Comparison of ENCODE assay signal across 8 cellular contexts in genomic region chr13:51764184-51765141, GRCh38. TPM values are rescaled to one million over a fixed set of nuclear protein-coding genes. Genes with fewer than 3 reads are reported as not detected.
DNase-seq lines count a peak whose midpoint lies in the region; ATAC-seq, FAIRE-seq and TF ChIP-seq lines count a peak whose summit lies in the region.

No MANE protein-coding gene starts in this region.

- H3K4ac ChIP-seq in mesendoderm (ENCODE audit: low read depth, low read length): no peak overlapping the region

- H3K36me3 Mint-ChIP-seq in Calu3 (ENCODE audit: insufficient read depth, unreplicated experiment) (no peaks in the 10 kb centered on the region), IgD-negative memory B cell (peaks cover 8% of the 10 kb centered on the region), nephron (ENCODE audit: low read depth) (peaks cover 38% of the 10 kb centered on the region)
- H3K36me3 Mint-ChIP-seq in activated CD4-positive, alpha-beta memory T cell treated with anti-CD3 and anti-CD28 coated beads for 36 hours: peaks cover 8% of the 10 kb centered on the region

- peak overlapping the region; percentile 29 for H3K4me3 Mint-ChIP-seq in Calu3 (ENCODE audit: low read depth, unreplicated experiment)
- H3K4me3 Mint-ChIP-seq in IgD-negative memory B cell: peak overlapping the region in 3 of 4 donors; percentile 45 to 80 (median 54)
- H3K4me3 Mint-ChIP-seq in activated CD4-positive, alpha-beta memory T cell treated with anti-CD3 and anti-CD28 coated beads for 36 hours: peak overlapping the region; percentile 77
- H3K4me3 Mint-ChIP-seq in nephron: no peak overlapping the region

- H3K18ac ChIP-seq in mesendoderm (ENCODE audit: low read length): no peak overlapping the region

- H3K9me3 ChIP-seq in endothelial cell of umbilical vein (replicated peaks; ENCODE audit: control insufficient read depth, insufficient read depth, low read length): no peaks in the 10 kb centered on the region
- H3K9me3 ChIP-seq in stomach: no peaks in the 10 kb centered on the region

- peaks cover 20% of the 10 kb centered on the region for H3K4me1 Mint-ChIP-seq in Calu3 (ENCODE audit: low read depth, unreplicated experiment)
- H3K4me1 Mint-ChIP-seq in IgD-negative memory B cell: peaks cover 18 to 24% (median 22%) of the 10 kb centered on the region in 3 donors
- H3K4me1 Mint-ChIP-seq in activated CD4-positive, alpha-beta memory T cell treated with anti-CD3 and anti-CD28 coated beads for 36 hours (ENCODE audit: low read depth): peaks cover 42% of the 10 kb centered on the region
- H3K4me1 Mint-ChIP-seq in nephron: peaks cover 36% of the 10 kb centered on the region

- H3K4me1 ChIP-seq in endothelial cell of umbilical vein (ENCODE audit: control insufficient read depth, extremely low read depth, insufficient read depth, low read length) (peaks cover 11% of the 10 kb centered on the region), stomach (peaks cover 17 to 34% (median 25%) of the 10 kb centered on the region in 4 donors), mesendoderm (ENCODE audit: control insufficient read depth, low read depth, low read length) (no peaks in the 10 kb centered on the region)

- no peak overlapping the region for H3K27ac ChIP-seq in endothelial cell of umbilical vein (ENCODE audit: insufficient read depth, low read depth, low read length)
- H3K27ac ChIP-seq in stomach: peak overlapping the region; percentile 46 to 86 (median 77)
- H3K27ac ChIP-seq in mesendoderm (ENCODE audit: low read depth, low read length): no peak overlapping the region

- no peak overlapping the region for H4K5ac ChIP-seq in mesendoderm (ENCODE audit: low read length)

- H3K79me2 ChIP-seq in endothelial cell of umbilical vein (ENCODE audit: control insufficient read depth, insufficient read depth, low read length) (no peaks in the 10 kb centered on the region), mesendoderm (ENCODE audit: control insufficient read depth, insufficient read depth, low read length) (no peaks in the 10 kb centered on the region)

- H2BK15ac ChIP-seq in mesendoderm (replicated peaks; ENCODE audit: low read depth): no peak overlapping the region

- H3K79me1 ChIP-seq in mesendoderm (ENCODE audit: low read length): no peaks in the 10 kb centered on the region

- H3K9ac ChIP-seq in endothelial cell of umbilical vein (replicated peaks; ENCODE audit: extremely low read depth, insufficient read depth, low read length) (no peak overlapping the region), mesendoderm (ENCODE audit: low read length) (no peak overlapping the region)

- no peak for TF ChIP-seq CTCF in Calu3 (IDR thresholded peaks at IDR 0.05; ENCODE audit: unreplicated experiment)
- TF ChIP-seq CTCF in endothelial cell of umbilical vein (IDR thresholded peaks at IDR 0.05; ENCODE audit: extremely low read depth in 1 of 2, insufficient read depth in 1 of 2, low read depth in 1 of 2, low read length in 2 of 2): no peak
- no peak for TF ChIP-seq CTCF in nephron (IDR thresholded peaks at IDR 0.05; ENCODE audit: unreplicated experiment in 3 of 3)
- peak in 1 of 7 experiments; percentile 9 for TF ChIP-seq CTCF in stomach (IDR thresholded peaks at IDR 0.05)

- no peaks in the 10 kb centered on the region for H3K9me1 ChIP-seq in endothelial cell of umbilical vein (replicated peaks; ENCODE audit: control insufficient read depth, extremely low read depth, insufficient read depth, low read length)

- H3K27me3 ChIP-seq in endothelial cell of umbilical vein (ENCODE audit: control insufficient read depth in 2 of 2, insufficient read depth in 2 of 2, low read length in 2 of 2): no peaks in the 10 kb centered on the region
- H3K27me3 ChIP-seq in stomach: no peaks in the 10 kb centered on the region
- H3K27me3 ChIP-seq in mesendoderm (ENCODE audit: insufficient read depth, low read length, poor library complexity): no peaks in the 10 kb centered on the region

- H3K23ac ChIP-seq in mesendoderm (ENCODE audit: low read length): no peak overlapping the region

- H3K36me3 ChIP-seq in endothelial cell of umbilical vein (ENCODE audit: control insufficient read depth in 2 of 2, extremely low read depth in 1 of 2, insufficient read depth in 2 of 2, low read length in 2 of 2) (no peaks in the 10 kb centered on the region), stomach (peaks cover 6 to 53% (median 42%) of the 10 kb centered on the region in 4 donors), mesendoderm (ENCODE audit: control insufficient read depth, insufficient read depth, low read length) (no peaks in the 10 kb centered on the region)

- dilution Hi-C loops in endothelial cell of umbilical vein (cut with MboI; ENCODE audit: extremely low pct_ligation_motif_present, low sequenced_read_pairs): no loop called here

- no peak for TF ChIP-seq EP300 in stomach (IDR thresholded peaks at IDR 0.05)

- H4K8ac ChIP-seq in mesendoderm (ENCODE audit: low read depth, low read length): no peak overlapping the region

- H2BK120ac ChIP-seq in mesendoderm (ENCODE audit: low read depth, low read length): no peak overlapping the region

- H3K56ac ChIP-seq in mesendoderm (ENCODE audit: low read length): no peak overlapping the region

- no peaks in the 10 kb centered on the region for H3K9me3 Mint-ChIP-seq in Calu3 (ENCODE audit: low read depth, unreplicated experiment)
- H3K9me3 Mint-ChIP-seq in IgD-negative memory B cell: no peaks in the 10 kb centered on the region
- H3K9me3 Mint-ChIP-seq in activated CD4-positive, alpha-beta memory T cell treated with anti-CD3 and anti-CD28 coated beads for 36 hours: no peaks in the 10 kb centered on the region
- H3K9me3 Mint-ChIP-seq in nephron: no peaks in the 10 kb centered on the region

- peak; percentile 40 for DNase-seq in Calu3
- DNase-seq in activated CD4-positive, alpha-beta memory T cell treated with anti-CD3 and anti-CD28 coated beads for 36 hours: peak; percentile 81
- peak; percentile 78 for DNase-seq in endothelial cell of umbilical vein (ENCODE audit: low read depth, low spot score)
- DNase-seq in stomach: peak; percentile 56
- DNase-seq in mesendoderm: no peak

- H3K4me3 ChIP-seq in endothelial cell of umbilical vein (replicated peaks in 1 of 3; ENCODE audit: insufficient read depth in 1 of 3, low read depth in 1 of 3, low read length in 3 of 3) (no peak overlapping the region), stomach (no peak overlapping the region), mesendoderm (ENCODE audit: low read length) (no peak overlapping the region)

- 19 to 30% (median 23%) methylated on average over 12 of the region's 12 CpGs for WGBS in stomach, 5 donors
- no CpG with 5 or more reads among the region's 12 CpGs for WGBS in mesendoderm (ENCODE audit: extremely low coverage, insufficient coverage, low lambda C conversion rate)

- FAIRE-seq in endothelial cell of umbilical vein (lab: Jason Lieb, UNC): peak; percentile 89

- no peaks in the 10 kb centered on the region for H3K27me3 Mint-ChIP-seq in Calu3 (ENCODE audit: unreplicated experiment)
- no peaks in the 10 kb centered on the region for H3K27me3 Mint-ChIP-seq in IgD-negative memory B cell
- no peaks in the 10 kb centered on the region for H3K27me3 Mint-ChIP-seq in activated CD4-positive, alpha-beta memory T cell treated with anti-CD3 and anti-CD28 coated beads for 36 hours
- H3K27me3 Mint-ChIP-seq in nephron (ENCODE audit: low read depth): peaks cover 3% of the 10 kb centered on the region

- BruUV-seq in Calu3 (replicated peaks; lab: Mats Ljungman, UMichigan) (no TSS peak), endothelial cell of umbilical vein (replicated peaks; lab: Mats Ljungman, UMichigan) (no TSS peak)

- H2AFZ ChIP-seq in endothelial cell of umbilical vein (ENCODE audit: low read depth, low read length): no peak overlapping the region

- TF ChIP-seq POLR2A in endothelial cell of umbilical vein (IDR thresholded peaks at IDR 0.05; ENCODE audit: low read depth, low read length) (no peak), stomach (IDR thresholded peaks at IDR 0.05) (no peak)

- CTCF ChIA-PET in Calu3 (lab: Charles Lee) (interaction anchor here (0.6 to 1.6 kb wide), 3 partner anchors 33 to 311 kb away, joined by 3 to 10 read pairs (median 6); partner anchors contain the start of gene INTS6), endothelial cell of umbilical vein (lab: Charles Lee) (interaction anchor here (0.8 to 1.9 kb wide), 7 partner anchors 16 to 638 kb away, joined by 3 to 8 read pairs (median 3); no protein-coding TSS in a partner anchor)
- CTCF ChIA-PET in activated CD4-positive, alpha-beta memory T cell treated with anti-CD3 and anti-CD28 coated beads for 36 hours (lab: Charles Lee): interaction anchor here (0.8 to 2.3 kb wide), 6 partner anchors 25 to 478 kb away, joined by 3 to 10 read pairs (median 3); no protein-coding TSS in a partner anchor

- H3K27ac Mint-ChIP-seq in Calu3 (ENCODE audit: unreplicated experiment) (peak overlapping the region; percentile 66), IgD-negative memory B cell (peak overlapping the region; percentile 9 to 89 (median 67)), nephron (peak overlapping the region; percentile 61 to 89 (median 62))
- H3K27ac Mint-ChIP-seq in activated CD4-positive, alpha-beta memory T cell treated with anti-CD3 and anti-CD28 coated beads for 36 hours: peak overlapping the region; percentile 95

- H2AK5ac ChIP-seq in mesendoderm (ENCODE audit: low read length): no peak overlapping the region

- POLR2A ChIA-PET in activated CD4-positive, alpha-beta memory T cell treated with anti-CD3 and anti-CD28 coated beads for 36 hours (lab: Charles Lee): interaction anchor here (1.3 to 1.8 kb wide), 7 partner anchors 36 to 321 kb away, joined by 3 to 14 read pairs (median 5); partner anchors contain the start of gene INTS6
- POLR2A ChIA-PET in endothelial cell of umbilical vein (lab: Charles Lee): interaction anchor here (1.4 kb wide), 1 partner anchor 311 kb away, joined by 8 read pairs; the partner anchor contains the start of gene INTS6

- peak; percentile 80 for ATAC-seq in GM21390 (IDR thresholded peaks at IDR 0.05; ENCODE audit: unreplicated experiment)

- H3K4me2 ChIP-seq in endothelial cell of umbilical vein (ENCODE audit: insufficient read depth, low read length) (no peak overlapping the region), mesendoderm (ENCODE audit: low read length) (no peak overlapping the region)

- no peak overlapping the region for H2BK5ac ChIP-seq in mesendoderm (ENCODE audit: low read length)

- H4K20me1 ChIP-seq in endothelial cell of umbilical vein (replicated peaks; ENCODE audit: control insufficient read depth, extremely low read depth, insufficient read depth, low read length): no peaks in the 10 kb centered on the region

- intact Hi-C loops in Calu3 (cut with micrococcal nuclease; ENCODE audit: unreplicated experiment) (loop anchor here (2.0 kb wide), 1 partner anchor 36 kb away; no protein-coding TSS in a partner anchor), endothelial cell of umbilical vein (cut with micrococcal nuclease) (loop anchor here (2.0 to 10.0 kb wide), 2 partner anchors 38 to 180 kb away; partner anchors contain the start of gene WDFY2), stomach (cut with DNase I; ENCODE audit: low total_unique reads) (no loop called here)
- intact Hi-C loops in activated CD4-positive, alpha-beta memory T cell treated with anti-CD3 and anti-CD28 coated beads for 36 hours (cut with micrococcal nuclease): loop anchor here (1.0 to 10.0 kb wide), 6 partner anchors 28 to 311 kb away; partner anchors contain the start of gene INTS6

RNA-seq across cellular contexts. Expression of gene DHRS12, which starts 39.5 kb away (rescaled TPM):
- total RNA-seq in Calu3 (2022): 8.1 and 8.4 TPM in 2 replicates
- polyA plus RNA-seq in IgD-negative memory B cell: 22.0 TPM
- total RNA-seq in activated CD4-positive, alpha-beta memory T cell treated with anti-CD3 and anti-CD28 coated beads for 36 hours: 1 to 10 TPM; 6.7 to 7.0 TPM
- total RNA-seq in endothelial cell of umbilical vein: 6.4 and 8.9 TPM in 2 replicates
- 9.1 and 9.4 TPM in 2 replicates for polyA plus RNA-seq in endothelial cell of umbilical vein
- polyA plus RNA-seq in endothelial cell of umbilical vein (2011; cell fraction: cytosol; rRNA removed): 4.9 and 7.3 TPM in 2 replicates
- 13.8 and 16.8 TPM in 2 replicates for polyA plus RNA-seq in endothelial cell of umbilical vein (2011; cell fraction: nucleus; rRNA removed)
- 8.3 and 13.3 TPM in 2 replicates for polyA plus RNA-seq in endothelial cell of umbilical vein (2012)
- 8.6 and 9.8 TPM in 2 replicates for polyA minus RNA-seq in endothelial cell of umbilical vein
- not detected for polyA minus RNA-seq in endothelial cell of umbilical vein (2011; cell fraction: cytosol; rRNA and poly(A)+ RNA removed)
- 7.7 and 9.3 TPM in 2 replicates for polyA minus RNA-seq in endothelial cell of umbilical vein (2011; cell fraction: nucleus; rRNA and poly(A)+ RNA removed)
- 10 to 100 TPM in 2 of 5 donors, 1 to 10 TPM in 2, not detected in 1; 4.2 to 18.1 (median 10.6) TPM for total RNA-seq in stomach
- 10 to 100 TPM; 14.1 to 27.2 (median 20.9) TPM for polyA plus RNA-seq in stomach
- 3.6 TPM for polyA plus RNA-seq in mesendoderm (2013, experiment 1 of 2)
- polyA plus RNA-seq in mesendoderm (2013, experiment 2 of 2): 4.6 TPM

Comparison
In these comparisons a context has a peak if more than half of its experiments do, and no peak if none do; other contexts are left out.
1. H3K4me3 Mint-ChIP-seq: peak in Calu3 (single experiment), IgD-negative memory B cell (3 of 4) and activated CD4-positive, alpha-beta memory T cell treated with anti-CD3 and anti-CD28 coated beads for 36 hours (single experiment); none in nephron (0 of 3).
2. H3K27ac ChIP-seq: peak in stomach (5 of 5); none in endothelial cell of umbilical vein (single experiment) and mesendoderm (single experiment).
3. Peak in every context shown above with its lines, with median percentiles within 50 percentile points of each other: H3K27ac Mint-ChIP-seq.